In genomic region chr9:1271786-1272185, GRCh38 we compare ENCODE assay signal across 11 cellular contexts.
"Had no signal": no experiment of that assay in that cellular context is flagged by ENCODE, and none has a peak within 500 bp of the region (broad histone marks: within the 10 kb centered on the region; RNA-seq: fewer than 3 reads in every experiment).

No MANE protein-coding gene starts in this region.

- H3K4me1 Mint-ChIP-seq: IgD-negative memory B cell had no signal

- H3K27ac ChIP-seq: GM23248, HL-60, KMS-11 had no signal

- H3K4me3 ChIP-seq: GM23248, HAP-1 had no signal

- H3K4me3 Mint-ChIP-seq: HFFc6, IgD-negative memory B cell had no signal

- H3K9me3 ChIP-seq: HAP-1 had no signal

- H2AFZ ChIP-seq: GM23248 had no signal

- H3K36me3 ChIP-seq: HAP-1 had no signal

- ATAC-seq: HCT116, HepG2 had no signal

- DNase-seq: GM23248, HFFc6, KBM-7 had no signal

- H3K4me2 ChIP-seq: KMS-11 had no signal

- H3K27me3 Mint-ChIP-seq: IgD-negative memory B cell had no signal

- H3K9ac ChIP-seq: GM23248, KMS-11 had no signal

- H3K4me1 ChIP-seq: HAP-1 had no signal

- H3K27ac Mint-ChIP-seq: HFFc6, IgD-negative memory B cell had no signal

- FAIRE-seq: H1, H54, HepG2 had no signal

- H3K36me3 Mint-ChIP-seq: IgD-negative memory B cell had no signal
